In the genomic region with DNA sequence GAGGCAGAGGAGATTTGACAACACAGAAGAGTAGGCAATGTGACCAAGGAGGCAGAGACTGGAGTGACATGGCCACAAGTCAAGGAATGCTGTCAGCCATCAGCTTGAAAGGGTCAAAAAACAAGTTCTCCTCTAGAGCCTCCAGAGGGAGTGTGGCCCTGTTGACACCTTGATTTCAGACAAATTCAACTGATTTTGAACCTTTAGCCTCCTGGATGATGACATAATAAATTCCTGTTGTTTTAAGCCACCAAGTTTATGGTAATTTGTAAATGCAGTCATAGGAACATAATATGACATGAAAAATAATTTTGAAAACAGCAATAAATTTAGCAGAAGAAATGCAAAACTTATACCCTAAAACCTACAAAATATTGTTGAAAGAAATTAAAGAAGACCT, we compare ENCODE assay signal across 21 cellular contexts. TPM values are rescaled to one million over a fixed set of nuclear protein-coding genes. Genes with fewer than 3 reads are reported as not detected.
DNase-seq lines count a peak whose midpoint lies in the region; ATAC-seq, FAIRE-seq and TF ChIP-seq lines count a peak whose summit lies in the region.
"Had no signal": no experiment of that assay in that cellular context is flagged by ENCODE, and none has a peak within 500 bp of the region (broad histone marks: within the 10 kb centered on the region; RNA-seq: fewer than 3 reads in every experiment).

No MANE protein-coding gene starts in this region.

- H3K4me2 ChIP-seq in H9 (ENCODE audit: insufficient read depth, insufficient read length, low read length) (no peak overlapping the region), K562 (ENCODE audit: insufficient read depth, low read length) (no peak overlapping the region), mesendoderm (ENCODE audit: low read length) (no peak overlapping the region)
- H3K4me2 ChIP-seq: KMS-11 had no signal

- intact Hi-C loops in K562 (cut with micrococcal nuclease): no loop called here

- H3K4me3 ChIP-seq in K562 (no peak overlapping the region), mesendoderm (ENCODE audit: low read length) (no peak overlapping the region), WERI-Rb-1 (ENCODE audit: low read depth, low read length) (no peak overlapping the region)

- DNase-seq in H9 (no peak), K562 (ENCODE audit: extremely low read depth in 1 of 4, low spot score in 3 of 4) (no peak), mesendoderm (peak; percentile 27), NCI-H1105 (lab: John Stamatoyannopoulos, UW) (no peak), WERI-Rb-1 (no peak), NCI-H226 (no peak)
- DNase-seq: ACHN; BE2C; C1 segment of cervical spinal cord; Caco-2; CD4-positive, CD25-positive, alpha-beta regulatory T cell; DMS79; GDM1 had no signal

- H2BK5ac ChIP-seq in H9 (ENCODE audit: insufficient read length, low read length) (no peak overlapping the region), mesendoderm (ENCODE audit: low read length) (no peak overlapping the region)

- H3K27me3 ChIP-seq in H9 (ENCODE audit: insufficient read depth, low read length) (no peaks in the 10 kb centered on the region), K562 (ENCODE audit: control insufficient read depth in 2 of 2, insufficient read depth in 2 of 2, low read length in 2 of 2) (no peaks in the 10 kb centered on the region), mesendoderm (ENCODE audit: insufficient read depth, low read length, poor library complexity) (no peaks in the 10 kb centered on the region), WERI-Rb-1 (ENCODE audit: insufficient read depth, low read depth, severe bottlenecking) (no peaks in the 10 kb centered on the region)

- H3K9me3 ChIP-seq in H9 (ENCODE audit: control insufficient read depth, low read depth, low read length) (no peaks in the 10 kb centered on the region), K562 (replicated peaks; ENCODE audit: control insufficient read depth, insufficient read depth, low read depth, low read length) (no peaks in the 10 kb centered on the region), WERI-Rb-1 (ENCODE audit: severe bottlenecking) (no peaks in the 10 kb centered on the region)
- H3K9me3 ChIP-seq: BE2C, Caco-2 had no signal

- TF ChIP-seq CTCF in GM12874 (IDR thresholded peaks at IDR 0.05; ENCODE audit: insufficient read depth, low read depth, low read length) (0 out of 2 replicates have a peak, but pooled peaks have one; percentile 3), H9 (conservative IDR thresholded peaks at IDR 0.05) (peak; percentile 35; the same call in 2 of the 3 replicates), K562 (IDR thresholded peaks at IDR 0.05 in 2 of 3, conservative IDR thresholded peaks at IDR 0.05 in 1 of 3; ENCODE audit: insufficient read depth in 2 of 3, low read depth in 1 of 3, low read length in 3 of 3) (no peak), WERI-Rb-1 (IDR thresholded peaks at IDR 0.05; ENCODE audit: low read depth, low read length) (no peak)

- POLR2A ChIA-PET in K562 (lab: Yijun Ruan, JAX): interaction anchor here (1.0 kb wide), 1 partner anchor 19 kb away, joined by 3 read pairs; no protein-coding TSS in a partner anchor

- H3K27ac ChIP-seq in H9 (ENCODE audit: insufficient read length, low read depth, low read length): no peak overlapping the region
- no peak overlapping the region for H3K27ac ChIP-seq in K562 (ENCODE audit: extremely low read depth, low read depth, low read length)
- H3K27ac ChIP-seq in mesendoderm (ENCODE audit: low read depth, low read length): no peak overlapping the region
- no peak overlapping the region for H3K27ac ChIP-seq in WERI-Rb-1
- H3K27ac ChIP-seq: KMS-11 had no signal

- H4K91ac ChIP-seq in H9 (ENCODE audit: insufficient read length, low read depth, low read length): no peak overlapping the region

- no peak overlapping the region for H4K8ac ChIP-seq in H9 (replicated peaks; ENCODE audit: insufficient read length, low read depth, low read length)
- no peak overlapping the region for H4K8ac ChIP-seq in mesendoderm (ENCODE audit: low read depth, low read length)

- no peak for TF ChIP-seq POLR2A in K562 (conservative IDR thresholded peaks at IDR 0.05)

- H3K4me1 ChIP-seq in H9 (ENCODE audit: insufficient read depth, low read length): no peaks in the 10 kb centered on the region
- no peaks in the 10 kb centered on the region for H3K4me1 ChIP-seq in K562 (replicated peaks in 1 of 2; ENCODE audit: control insufficient read depth in 2 of 2, insufficient read depth in 2 of 2, low read length in 2 of 2)
- no peaks in the 10 kb centered on the region for H3K4me1 ChIP-seq in mesendoderm (ENCODE audit: control insufficient read depth, low read depth, low read length)
- H3K4me1 ChIP-seq: BE2C had no signal

- no peak overlapping the region for H4K5ac ChIP-seq in H9 (ENCODE audit: insufficient read length, low read depth, low read length)
- H4K5ac ChIP-seq in mesendoderm (ENCODE audit: low read length): no peak overlapping the region

- no peak for TF ChIP-seq EP300 in K562 (IDR thresholded peaks at IDR 0.05; ENCODE audit: low read length)

- no peak overlapping the region for H2BK12ac ChIP-seq in H9 (ENCODE audit: insufficient read length, low read depth, low read length)

- FAIRE-seq in K562 (lab: Jason Lieb, UNC): peak; percentile 75
- FAIRE-seq: A204.1, D721Med, GM12891, GM19239, H54 had no signal

- H2AFZ ChIP-seq in H9 (ENCODE audit: low read length): no peak overlapping the region
- no peak overlapping the region for H2AFZ ChIP-seq in K562 (ENCODE audit: low read depth, low read length)

- H3K56ac ChIP-seq in H9 (ENCODE audit: insufficient read length, low read depth, low read length) (no peak overlapping the region), mesendoderm (ENCODE audit: low read length) (no peak overlapping the region)

- H2BK120ac ChIP-seq in H9 (ENCODE audit: low read depth, low read length, poor library complexity, severe bottlenecking) (no peak overlapping the region), mesendoderm (ENCODE audit: low read depth, low read length) (no peak overlapping the region)

- no TSS peak for BruUV-seq in K562 (replicated peaks; lab: Mats Ljungman, UMichigan)

- in situ Hi-C loops in K562 (cut with MboI): no loop called here

- no peaks in the 10 kb centered on the region for H3K36me3 ChIP-seq in K562 (ENCODE audit: control insufficient read depth, insufficient read depth, low read length)
- H3K36me3 ChIP-seq in mesendoderm (ENCODE audit: control insufficient read depth, insufficient read depth, low read length): no peaks in the 10 kb centered on the region
- no peaks in the 10 kb centered on the region for H3K36me3 ChIP-seq in WERI-Rb-1
- H3K36me3 ChIP-seq: BE2C had no signal

- H2BK20ac ChIP-seq in H9 (ENCODE audit: low read depth, low read length, poor library complexity, severe bottlenecking): no peak overlapping the region

- H3K18ac ChIP-seq in H9 (ENCODE audit: insufficient read length, low read depth, low read length): no peak overlapping the region
- no peak overlapping the region for H3K18ac ChIP-seq in mesendoderm (ENCODE audit: low read length)

- no peak overlapping the region for H3T11ph ChIP-seq in H9 (ENCODE audit: low read length)

- TF ChIP-seq RAD21 in K562 (CRISPR knock-in tag; conservative IDR thresholded peaks at IDR 0.05 in 1 of 2, IDR thresholded peaks at IDR 0.05 in 1 of 2): no peak

- H3K4me1 Mint-ChIP-seq in H9: peaks cover 0 to 4% of the 10 kb centered on the region in 2 experiments; a peak in 1 of 4 replicates
- H3K4me1 Mint-ChIP-seq: CD4-positive, CD25-positive, alpha-beta regulatory T cell had no signal

- no peak overlapping the region for H3K4me3 Mint-ChIP-seq in H9
- H3K4me3 Mint-ChIP-seq: CD4-positive, CD25-positive, alpha-beta regulatory T cell had no signal

- H3K4ac ChIP-seq in H9 (ENCODE audit: low read depth, low read length) (no peak overlapping the region), mesendoderm (ENCODE audit: low read depth, low read length) (no peak overlapping the region)

- no peak overlapping the region for H2AK5ac ChIP-seq in H9 (ENCODE audit: insufficient read length, low read length)
- H2AK5ac ChIP-seq in mesendoderm (ENCODE audit: low read length): no peak overlapping the region

- H4K20me1 ChIP-seq in H9 (ENCODE audit: control insufficient read depth, insufficient read depth, insufficient read length) (no peaks in the 10 kb centered on the region), K562 (replicated peaks; ENCODE audit: control insufficient read depth, insufficient read depth, low read length) (no peaks in the 10 kb centered on the region)

- no peak overlapping the region for H3K27ac Mint-ChIP-seq in H9

- CTCF ChIA-PET in K562 (lab: Yijun Ruan, JAX; ENCODE audit: low intra/inter-chr PET ratio): no interaction called here

- no peaks in the 10 kb centered on the region for H3K79me1 ChIP-seq in H9 (ENCODE audit: insufficient read depth, low read depth, low read length, poor library complexity, severe bottlenecking)
- no peaks in the 10 kb centered on the region for H3K79me1 ChIP-seq in mesendoderm (ENCODE audit: low read length)

- H3K27me3 Mint-ChIP-seq in H9 (ENCODE audit: low read depth): peaks cover 19% of the 10 kb centered on the region

- no peaks in the 10 kb centered on the region for H3K23me2 ChIP-seq in H9 (ENCODE audit: insufficient read length, low read depth, low read length, poor library complexity, severe bottlenecking)

- H3K36me3 Mint-ChIP-seq in H9 (ENCODE audit: insufficient read depth in 1 of 3, low read depth in 3 of 3): no peaks in the 10 kb centered on the region
- H3K36me3 Mint-ChIP-seq: CD4-positive, CD25-positive, alpha-beta regulatory T cell had no signal

- no peak overlapping the region for H3K23ac ChIP-seq in H9 (ENCODE audit: insufficient read length, low read depth, low read length)
- no peak overlapping the region for H3K23ac ChIP-seq in mesendoderm (ENCODE audit: low read length)

- peaks cover 2 to 3% of the 10 kb centered on the region in 2 experiments; a peak in 3 of 5 replicates for H3K9me3 Mint-ChIP-seq in H9
- H3K9me3 Mint-ChIP-seq: CD4-positive, CD25-positive, alpha-beta regulatory T cell had no signal

- H3K79me2 ChIP-seq in H9 (ENCODE audit: insufficient read depth, low read length): no peaks in the 10 kb centered on the region
- no peaks in the 10 kb centered on the region for H3K79me2 ChIP-seq in K562 (ENCODE audit: control insufficient read depth, insufficient read depth, low read length)
- H3K79me2 ChIP-seq in mesendoderm (ENCODE audit: control insufficient read depth, insufficient read depth, low read length): no peaks in the 10 kb centered on the region

- H3K14ac ChIP-seq in H9 (ENCODE audit: insufficient read depth, low read length): no peak overlapping the region

- ATAC-seq in K562: 0 out of 3 replicates have a peak, but pooled peaks have one; percentile 26

- H3K9me1 ChIP-seq in K562 (ENCODE audit: control insufficient read depth, insufficient read depth, low read length): no peaks in the 10 kb centered on the region

- H3K9ac ChIP-seq in H9 (ENCODE audit: extremely low read depth, insufficient read length, low read length) (no peak overlapping the region), K562 (ENCODE audit: insufficient read depth in 1 of 2, low read depth in 2 of 2, low read length in 2 of 2) (no peak overlapping the region), mesendoderm (ENCODE audit: low read length) (no peak overlapping the region)
- H3K9ac ChIP-seq: KMS-11 had no signal

- H2BK15ac ChIP-seq in H9 (ENCODE audit: low read depth, low read length): no peak overlapping the region
- no peak overlapping the region for H2BK15ac ChIP-seq in mesendoderm (replicated peaks; ENCODE audit: low read depth)

RNA-seq across cellular contexts. Expression of gene NGDN, which starts 8.5 kb away (rescaled TPM):
- total RNA-seq in H9 (2021) (51.7 and 53.1 TPM in 2 replicates), K562 (2014; rRNA removed) (55.1 and 65.3 TPM in 2 replicates), K562 (2014; rRNA removed; fragmentation: Illumina TruSeq; extraction: Trizol) (85.2 and 95.2 TPM in 2 replicates), K562 (2015; rRNA removed; fragmentation: Illumina TruSeq; extraction: Trizol) (73.1 and 74.9 TPM in 2 replicates), K562 (2021) (41.6 and 42.9 TPM in 2 replicates)
- 93.2 and 127 TPM in 2 replicates for total RNA-seq in K562 (2011; cell fraction: chromatin; rRNA removed; ENCODE audit: low replicate concordance)
- total RNA-seq in K562 (2011; cell fraction: nucleolus; rRNA removed): 59.3 and 59.7 TPM in 2 replicates
- 71.3 and 86.8 TPM in 2 replicates for total RNA-seq in K562 (2011; cell fraction: nucleoplasm; rRNA removed)
- polyA plus RNA-seq in K562 (2011; rRNA removed) (62.2 and 82.6 TPM in 2 replicates), K562 (2014; fragmentation: Illumina TruSeq; extraction: Trizol) (71.9 and 74.0 TPM in 2 replicates), K562 (2014; fragmentation: Nextera tagmentation; extraction: Ambion mirVana) (100 to 1,000 TPM; 165 to 195 TPM), K562 (2014; rRNA removed) (73.5 and 82.4 TPM in 2 replicates)
- 21.4 and 31.5 TPM in 2 replicates for polyA plus RNA-seq in K562 (2011; cell fraction: cytosol; rRNA removed)
- polyA plus RNA-seq in K562 (2011; cell fraction: nucleus; rRNA removed): 51.2 and 90.7 TPM in 2 replicates
- 30.7 and 63.7 TPM in 2 replicates for polyA plus RNA-seq in K562 (2012)
- polyA minus RNA-seq in K562 (2011; rRNA and poly(A)+ RNA removed): 59.7 and 68.6 TPM in 2 replicates
- polyA minus RNA-seq in K562 (2011; cell fraction: cytosol; rRNA and poly(A)+ RNA removed): 23.7 and 25.8 TPM in 2 replicates
- 26.7 and 45.9 TPM in 2 replicates for polyA minus RNA-seq in K562 (2011; cell fraction: nucleus; rRNA and poly(A)+ RNA removed)
- 101 TPM for polyA plus RNA-seq in mesendoderm (2013, experiment 1 of 2)
- 100 TPM for polyA plus RNA-seq in mesendoderm (2013, experiment 2 of 2)

RNA-seq across cellular contexts. Expression of gene MYH7, which starts 25.5 kb away (rescaled TPM):
- total RNA-seq in H9 (2021) (not detected in 2 replicates), K562 (2014; rRNA removed) (not detected in 2 replicates), K562 (2014; rRNA removed; fragmentation: Illumina TruSeq; extraction: Trizol) (not detected in 2 replicates), K562 (2015; rRNA removed; fragmentation: Illumina TruSeq; extraction: Trizol) (not detected in 2 replicates), K562 (2021) (not detected in 2 replicates)
- not detected in 2 replicates for total RNA-seq in K562 (2011; cell fraction: chromatin; rRNA removed; ENCODE audit: low replicate concordance)
- total RNA-seq in K562 (2011; cell fraction: nucleolus; rRNA removed): not detected in 2 replicates
- total RNA-seq in K562 (2011; cell fraction: nucleoplasm; rRNA removed): not detected in 2 replicates
- polyA plus RNA-seq in K562 (2011; rRNA removed) (not detected in 2 replicates), K562 (2014; fragmentation: Illumina TruSeq; extraction: Trizol) (not detected in 2 replicates), K562 (2014; fragmentation: Nextera tagmentation; extraction: Ambion mirVana) (not detected), K562 (2014; rRNA removed) (not detected in 2 replicates)
- not detected in 2 replicates for polyA plus RNA-seq in K562 (2011; cell fraction: cytosol; rRNA removed)
- not detected in 2 replicates for polyA plus RNA-seq in K562 (2011; cell fraction: nucleus; rRNA removed)
- polyA plus RNA-seq in K562 (2012): not detected in 2 replicates
- not detected in 2 replicates for polyA minus RNA-seq in K562 (2011; rRNA and poly(A)+ RNA removed)
- not detected in 2 replicates for polyA minus RNA-seq in K562 (2011; cell fraction: cytosol; rRNA and poly(A)+ RNA removed)
- not detected in 2 replicates for polyA minus RNA-seq in K562 (2011; cell fraction: nucleus; rRNA and poly(A)+ RNA removed)
- not detected for polyA plus RNA-seq in mesendoderm (2013, experiment 1 of 2)
- not detected for polyA plus RNA-seq in mesendoderm (2013, experiment 2 of 2)
- total RNA-seq: Caco-2; CD4-positive, CD25-positive, alpha-beta regulatory T cell; Daoy had no signal
- polyA plus RNA-seq: CD4-positive, CD25-positive, alpha-beta regulatory T cell had no signal

RNA-seq across cellular contexts. Expression of gene MYH6, which starts 52.9 kb away (rescaled TPM):
- total RNA-seq in H9 (2021) (0.07 and 0.13 TPM in 2 replicates), K562 (2014; rRNA removed) (not detected in 2 replicates), K562 (2014; rRNA removed; fragmentation: Illumina TruSeq; extraction: Trizol) (not detected in 2 replicates), K562 (2015; rRNA removed; fragmentation: Illumina TruSeq; extraction: Trizol) (not detected in 2 replicates), K562 (2021) (not detected in 2 replicates)
- total RNA-seq in K562 (2011; cell fraction: chromatin; rRNA removed; ENCODE audit: low replicate concordance): 0.09 TPM in 1 of 2 replicates, not detected in the other
- not detected in 2 replicates for total RNA-seq in K562 (2011; cell fraction: nucleolus; rRNA removed)
- total RNA-seq in K562 (2011; cell fraction: nucleoplasm; rRNA removed): not detected in 2 replicates
- polyA plus RNA-seq in K562 (2011; rRNA removed) (not detected in 2 replicates), K562 (2014; fragmentation: Illumina TruSeq; extraction: Trizol) (not detected in 2 replicates), K562 (2014; fragmentation: Nextera tagmentation; extraction: Ambion mirVana) (not detected), K562 (2014; rRNA removed) (not detected in 2 replicates)
- 0.04 TPM in 1 of 2 replicates, not detected in the other for polyA plus RNA-seq in K562 (2011; cell fraction: cytosol; rRNA removed)
- 0.03 and 0.04 TPM in 2 replicates for polyA plus RNA-seq in K562 (2011; cell fraction: nucleus; rRNA removed)
- 0.03 TPM in 2 replicates for polyA plus RNA-seq in K562 (2012)
- polyA minus RNA-seq in K562 (2011; rRNA and poly(A)+ RNA removed): 0.12 TPM in 1 of 2 replicates, not detected in the other
- not detected in 2 replicates for polyA minus RNA-seq in K562 (2011; cell fraction: cytosol; rRNA and poly(A)+ RNA removed)
- not detected in 2 replicates for polyA minus RNA-seq in K562 (2011; cell fraction: nucleus; rRNA and poly(A)+ RNA removed)
- 0.03 TPM for polyA plus RNA-seq in mesendoderm (2013, experiment 1 of 2)
- not detected for polyA plus RNA-seq in mesendoderm (2013, experiment 2 of 2)
- total RNA-seq: Caco-2; CD4-positive, CD25-positive, alpha-beta regulatory T cell; Daoy had no signal
- polyA plus RNA-seq: CD4-positive, CD25-positive, alpha-beta regulatory T cell had no signal

Comparison
In these comparisons a context has a peak if more than half of its experiments do, and no peak if none do; other contexts are left out.
1. CTCF ChIP-seq: peak in GM12874 (single experiment) and H9 (single experiment); none in K562 (0 of 3) and WERI-Rb-1 (single experiment).